Comparison of ENCODE assay signal across 1 cellular context in genomic region chr4:48016141-48017107, GRCh38.
A peak's percentile ranks its signal among the peaks of the same experiment; 100 is the strongest.
TF ChIP-seq lines count a peak whose summit lies in the region.

Gene CNGA1 (minus strand): TSS chr4:48016681. CDS start chr4:47952689, 63,992 bp downstream.
Gene NIPAL1 (plus strand): TSS chr4:48016772. CDS start chr4:48016840, 68 bp downstream.

TF ChIP-seq in WTC11, 78 proteins besides CTCF, POLR2A, EP300 and RAD21 (continued from another document):
- peak; percentile 14; the same call in 1 of the 2 replicates for TF ChIP-seq FOXP4 (CRISPR knock-in tag; IDR thresholded peaks at IDR 0.05)
- TF ChIP-seq IRF2 (CRISPR knock-in tag; IDR thresholded peaks at IDR 0.05; ENCODE audit: borderline replicate concordance, low read depth): no peak
- TF ChIP-seq JAZF1 (CRISPR knock-in tag; IDR thresholded peaks at IDR 0.05): no peak
- TF ChIP-seq FOXK1 (CRISPR knock-in tag; IDR thresholded peaks at IDR 0.05): peak; percentile 14; the same call in 1 of the 2 replicates
- peak; percentile 46 for TF ChIP-seq NFYB (CRISPR knock-in tag; conservative IDR thresholded peaks at IDR 0.05; ENCODE audit: low read depth)
- no peak for TF ChIP-seq SMAD4 (CRISPR knock-in tag; IDR thresholded peaks at IDR 0.05)
- TF ChIP-seq, protein P1, sequence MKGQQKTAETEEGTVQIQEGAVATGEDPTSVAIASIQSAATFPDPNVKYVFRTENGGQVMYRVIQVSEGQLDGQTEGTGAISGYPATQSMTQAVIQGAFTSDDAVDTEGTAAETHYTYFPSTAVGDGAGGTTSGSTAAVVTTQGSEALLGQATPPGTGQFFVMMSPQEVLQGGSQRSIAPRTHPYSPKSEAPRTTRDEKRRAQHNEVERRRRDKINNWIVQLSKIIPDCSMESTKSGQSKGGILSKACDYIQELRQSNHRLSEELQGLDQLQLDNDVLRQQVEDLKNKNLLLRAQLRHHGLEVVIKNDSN (CRISPR knock-in tag; IDR thresholded peaks at IDR 0.05): no peak
- TF ChIP-seq FOXP1 (CRISPR knock-in tag; IDR thresholded peaks at IDR 0.05; ENCODE audit: borderline replicate concordance): peak; percentile 44
- TF ChIP-seq ETV6 (CRISPR knock-in tag; IDR thresholded peaks at IDR 0.05): no peak
- TF ChIP-seq ELF4 (CRISPR knock-in tag; IDR thresholded peaks at IDR 0.05; ENCODE audit: low read depth): no peak
- 0 out of 2 replicates have a peak, but pooled peaks have one; percentile 5 for TF ChIP-seq GABPB1 (CRISPR knock-in tag; IDR thresholded peaks at IDR 0.05)
- TF ChIP-seq, protein P2, sequence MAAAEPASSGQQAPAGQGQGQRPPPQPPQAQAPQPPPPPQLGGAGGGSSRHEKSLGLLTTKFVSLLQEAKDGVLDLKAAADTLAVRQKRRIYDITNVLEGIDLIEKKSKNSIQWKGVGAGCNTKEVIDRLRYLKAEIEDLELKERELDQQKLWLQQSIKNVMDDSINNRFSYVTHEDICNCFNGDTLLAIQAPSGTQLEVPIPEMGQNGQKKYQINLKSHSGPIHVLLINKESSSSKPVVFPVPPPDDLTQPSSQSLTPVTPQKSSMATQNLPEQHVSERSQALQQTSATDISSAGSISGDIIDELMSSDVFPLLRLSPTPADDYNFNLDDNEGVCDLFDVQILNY (CRISPR knock-in tag; IDR thresholded peaks at IDR 0.05): peak; percentile 53; the same call in 1 of the 2 replicates
- TF ChIP-seq ZNF263 (CRISPR knock-in tag; IDR thresholded peaks at IDR 0.05; ENCODE audit: low read depth): no peak
- 0 out of 2 replicates have a peak, but pooled peaks have one; percentile 10 for TF ChIP-seq ZNF138 (CRISPR knock-in tag; conservative IDR thresholded peaks at IDR 0.05)
- TF ChIP-seq RELA (CRISPR knock-in tag; IDR thresholded peaks at IDR 0.05; ENCODE audit: borderline replicate concordance): no peak
- TF ChIP-seq TEAD1 (CRISPR knock-in tag; IDR thresholded peaks at IDR 0.05): no peak
- TF ChIP-seq ZNF425 (CRISPR knock-in tag; conservative IDR thresholded peaks at IDR 0.05): no peak
TF ChIP-seq in WTC11: peak in this region for 12.
